ENCODE assay signal across 19 cellular contexts in the genomic region with DNA sequence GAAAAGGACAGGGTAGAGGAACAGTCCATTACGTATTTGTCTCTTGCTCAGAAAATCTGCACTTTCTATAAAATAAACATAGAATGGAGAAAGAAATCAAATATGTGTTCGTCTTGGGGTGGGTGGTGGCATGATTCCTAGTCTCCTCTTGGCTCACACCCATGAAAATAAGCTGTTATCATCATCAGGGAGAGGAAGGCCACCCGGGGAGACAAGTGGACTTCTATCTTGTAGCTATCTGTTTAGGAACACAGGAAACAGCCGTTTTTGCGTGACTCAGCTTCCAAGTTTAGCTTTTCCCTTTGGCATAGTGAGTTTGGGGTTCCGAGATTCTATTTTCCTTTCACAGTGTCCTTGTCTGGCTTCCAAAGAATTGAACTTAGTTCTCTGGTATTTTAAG.
DNase-seq lines count a peak whose midpoint lies in the region; TF ChIP-seq lines count a peak whose summit lies in the region.
"Had no signal": no experiment of that assay in that cellular context is flagged by ENCODE, and none has a peak within 500 bp of the region (broad histone marks: within the 10 kb centered on the region; RNA-seq: fewer than 3 reads in every experiment).

No MANE protein-coding gene starts in this region.

- intact Hi-C loops in left ventricle myocardium inferior (cut with micrococcal nuclease): no loop called here

- DNase-seq in left ventricle myocardium inferior (no peak), right atrium auricular region (ENCODE audit: low spot score) (no peak), SJSA1 (ENCODE audit: low read depth in 1 of 2, low spot score in 2 of 2) (peak; percentile 77 to 83), NCI-H1092 (lab: John Stamatoyannopoulos, UW) (no peak)
- DNase-seq in activated T-cell treated with anti-CD3 and anti-CD28 coated beads, Interleukin-2, amount 50 U/mL, for 48 hours: no peak
- DNase-seq in activated naive CD4-positive, alpha-beta T cell (lab: John Stamatoyannopoulos, UW): no peak
- DNase-seq: BE2C, IMR-90, NCI-H1105, NCI-H2029 treated with DMSO at 0.1 percent for 48 hours, NCI-H2171, NCI-H345, NCI-H524, NCI-H82, PC-3 had no signal

- TF ChIP-seq CTCF in left ventricle myocardium inferior (IDR thresholded peaks at IDR 0.05; ENCODE audit: borderline replicate concordance) (no peak), right atrium auricular region (IDR thresholded peaks at IDR 0.05) (no peak)

- H3K36me3 ChIP-seq in left ventricle myocardium inferior (no peaks in the 10 kb centered on the region), right atrium auricular region (no peaks in the 10 kb centered on the region), SJSA1 (no peaks in the 10 kb centered on the region), mesodermal cell (ENCODE audit: control insufficient read depth, insufficient read depth, low read length) (no peaks in the 10 kb centered on the region)
- H3K36me3 ChIP-seq: BE2C had no signal

- H3K4me1 ChIP-seq in left ventricle myocardium inferior (peaks cover 35% of the 10 kb centered on the region), right atrium auricular region (peaks cover 0 to 15% of the 10 kb centered on the region in 2 donors), SJSA1 (replicated peaks) (peaks cover 56% of the 10 kb centered on the region), mesodermal cell (ENCODE audit: control insufficient read depth, insufficient read depth, low read length, poor library complexity, severe bottlenecking) (peaks cover 38% of the 10 kb centered on the region)
- H3K4me1 ChIP-seq: A549, BE2C had no signal

- 43 to 55% methylated on average over 2 to 3 of the region's 6 CpGs for WGBS in mesodermal cell (ENCODE audit: insufficient coverage in 2 of 2), 2 experiments

- H3K9me3 ChIP-seq in left ventricle myocardium inferior (replicated peaks) (peaks cover 17% of the 10 kb centered on the region), right atrium auricular region (peaks cover 0 to 13% of the 10 kb centered on the region in 2 donors), SJSA1 (replicated peaks) (peaks cover 9% of the 10 kb centered on the region; the same call in 1 of the 2 replicates), mesodermal cell (ENCODE audit: control insufficient read depth, low read length) (peaks cover 26% of the 10 kb centered on the region)
- H3K9me3 ChIP-seq: A549, BE2C had no signal

- H3K27ac ChIP-seq in left ventricle myocardium inferior (replicated peaks) (peak overlapping the region; percentile 24), right atrium auricular region (no peak overlapping the region), SJSA1 (peak overlapping the region; percentile 44), mesodermal cell (ENCODE audit: low read depth, low read length, severe bottlenecking) (peak overlapping the region; percentile 13)
- H3K27ac ChIP-seq: A549, KMS-11, RWPE1 had no signal

- H3K27me3 ChIP-seq in left ventricle myocardium inferior (ENCODE audit: low read depth) (peaks cover 44% of the 10 kb centered on the region), right atrium auricular region (no peaks in the 10 kb centered on the region), SJSA1 (replicated peaks) (no peaks in the 10 kb centered on the region)
- H3K27me3 ChIP-seq: BE2C had no signal

- H3K4me3 ChIP-seq in left ventricle myocardium inferior: no peak overlapping the region
- H3K4me3 ChIP-seq in right atrium auricular region: no peak overlapping the region
- H3K4me3 ChIP-seq in SJSA1: no peak overlapping the region
- no peak overlapping the region for H3K4me3 ChIP-seq in mesodermal cell (ENCODE audit: extremely low read depth, insufficient read depth, low read length, poor library complexity, severe bottlenecking)
- H3K4me3 ChIP-seq: A549 had no signal

Comparison
In these comparisons a context has a peak if more than half of its experiments do, and no peak if none do; other contexts are left out.
1. H3K27ac ChIP-seq: peak in left ventricle myocardium inferior (single experiment), SJSA1 (single experiment) and mesodermal cell (single experiment); none in right atrium auricular region (0 of 2).
2. DNase-seq: peak in SJSA1 (2 of 2); none in left ventricle myocardium inferior (single experiment), right atrium auricular region (single experiment), activated T-cell treated with anti-CD3 and anti-CD28 coated beads, Interleukin-2, amount 50 U/mL, for 48 hours (0 of 2), activated naive CD4-positive, alpha-beta T cell (0 of 4) and NCI-H1092 (single experiment).